In the genomic region with DNA sequence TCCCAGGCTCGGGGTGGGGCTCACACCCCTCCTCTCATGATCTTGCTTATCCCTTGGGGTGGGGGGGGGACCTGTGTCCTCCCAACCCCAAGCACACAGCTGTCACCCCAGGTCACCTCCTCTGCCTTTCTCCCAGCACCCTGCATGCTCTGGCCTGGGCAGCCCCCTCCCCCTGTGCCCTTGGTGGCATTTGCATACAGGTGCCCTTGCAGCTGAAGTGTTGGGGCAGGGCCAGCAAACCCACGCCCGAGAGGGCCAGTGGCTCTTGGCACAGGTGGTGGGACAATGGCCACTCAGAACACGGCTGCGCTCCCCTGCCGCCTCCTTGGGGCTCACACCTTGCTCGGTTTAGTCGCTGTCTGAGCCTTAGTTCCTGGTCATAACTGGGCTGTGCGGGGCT, we compare ENCODE assay signal across 15 cellular contexts.
DNase-seq lines count a peak whose midpoint lies in the region; ATAC-seq and TF ChIP-seq lines count a peak whose summit lies in the region.
"Had no signal": no experiment of that assay in that cellular context is flagged by ENCODE, and none has a peak within 500 bp of the region (broad histone marks: within the 10 kb centered on the region; RNA-seq: fewer than 3 reads in every experiment).

No MANE protein-coding gene starts in this region.

- no peak overlapping the region for H3K4me2 ChIP-seq in MM.1S (ENCODE audit: low read depth, low read length)

- H3K27ac ChIP-seq in epithelial cell of prostate (peak overlapping the region; percentile 54), MM.1S (ENCODE audit: low read length) (no peak overlapping the region)
- H3K27ac ChIP-seq: stomach, upper lobe of right lung had no signal

- DNase-seq in DMS153 (lab: John Stamatoyannopoulos, UW) (peak; percentile 89), NCI-H1417 treated with DMSO at 0.1 percent for 48 hours (lab: John Stamatoyannopoulos, UW) (peak; percentile 84), NCI-H510A (lab: John Stamatoyannopoulos, UW) (peak; percentile 86), epithelial cell of prostate (ENCODE audit: low read depth, low spot score) (no peak), MM.1S (no peak)
- DNase-seq: activated CD4-positive, alpha-beta T cell treated with anti-CD3 and anti-CD28 coated beads, Interleukin-2, amount 10 ng/mL, durations not matched to agents 7 days and 5 days; activated naive CD4-positive, alpha-beta T cell treated with Interleukin-2 at 50 U/mL for 16 hours; CD4-positive, alpha-beta T cell; NCI-H446; retina; stomach had no signal

- no peak for TF ChIP-seq CTCF in MM.1S (IDR thresholded peaks at IDR 0.05; ENCODE audit: low read length)

- H4K20me1 ChIP-seq in MM.1S (ENCODE audit: insufficient read depth, low read length): no peaks in the 10 kb centered on the region

- no peaks in the 10 kb centered on the region for H3F3A ChIP-seq in MM.1S (ENCODE audit: insufficient read depth, low read length)

- no peak overlapping the region for H2AFZ ChIP-seq in MM.1S (ENCODE audit: low read length)

- no peak overlapping the region for H3K4me3 ChIP-seq in MM.1S (ENCODE audit: low read length)
- H3K4me3 ChIP-seq: stomach, upper lobe of right lung had no signal

- no peaks in the 10 kb centered on the region for H3K36me3 ChIP-seq in MM.1S (replicated peaks; ENCODE audit: insufficient read depth, low read length)
- H3K36me3 ChIP-seq: stomach, upper lobe of right lung had no signal

- H3K9me3 ChIP-seq in MM.1S (replicated peaks; ENCODE audit: insufficient read depth, low read length): no peaks in the 10 kb centered on the region
- H3K9me3 ChIP-seq: stomach, upper lobe of right lung had no signal

- ATAC-seq in HG03097 (IDR thresholded peaks at IDR 0.05; ENCODE audit: low FRiP score, unreplicated experiment): no peak
- ATAC-seq in HG03565 (IDR thresholded peaks at IDR 0.05; ENCODE audit: unreplicated experiment): no peak
- no peak for ATAC-seq in HG03460 (IDR thresholded peaks at IDR 0.05; ENCODE audit: unreplicated experiment)
- ATAC-seq: upper lobe of right lung had no signal

- H3K9ac ChIP-seq in MM.1S (ENCODE audit: low read length): no peak overlapping the region

- H3K9me2 ChIP-seq in MM.1S (replicated peaks; ENCODE audit: insufficient read depth, low read length): no peaks in the 10 kb centered on the region

- no peaks in the 10 kb centered on the region for H3K79me2 ChIP-seq in MM.1S (ENCODE audit: low read length)

- no peaks in the 10 kb centered on the region for H3K4me1 ChIP-seq in MM.1S (ENCODE audit: low read length)
- H3K4me1 ChIP-seq: stomach, upper lobe of right lung had no signal

- peaks cover 94% of the 10 kb centered on the region for H3K27me3 ChIP-seq in MM.1S (replicated peaks; ENCODE audit: insufficient read depth, low read length)
- H3K27me3 ChIP-seq: upper lobe of right lung had no signal

Comparison
In these comparisons a context has a peak if more than half of its experiments do, and no peak if none do; other contexts are left out.
1. DNase-seq: peak in DMS153 (single experiment), NCI-H1417 treated with DMSO at 0.1 percent for 48 hours (single experiment) and NCI-H510A (single experiment); none in epithelial cell of prostate (single experiment) and MM.1S (single experiment).